Comparison of ENCODE assay signal across 9 cellular contexts in genomic region chr12:110005319-110005973, GRCh38. TPM values are rescaled to one million over a fixed set of nuclear protein-coding genes. Genes with fewer than 3 reads are reported as not detected.
DNase-seq lines count a peak whose midpoint lies in the region; ATAC-seq and TF ChIP-seq lines count a peak whose summit lies in the region.
"Had no signal": no experiment of that assay in that cellular context is flagged by ENCODE, and none has a peak within 500 bp of the region (broad histone marks: within the 10 kb centered on the region; RNA-seq: fewer than 3 reads in every experiment).

No MANE protein-coding gene starts in this region.

- H3K9me3 Mint-ChIP-seq in activated CD8-positive, alpha-beta T cell treated with anti-CD3 and anti-CD28 coated beads, Interleukin-2, amount 10 ng/mL, durations not matched to agents 7 days and 5 days (ENCODE audit: insufficient read depth): no peaks in the 10 kb centered on the region
- no peaks in the 10 kb centered on the region for H3K9me3 Mint-ChIP-seq in type B pancreatic cell

- no peaks in the 10 kb centered on the region for H3K27me3 ChIP-seq in thyroid gland

- no peak overlapping the region for H3K4me3 Mint-ChIP-seq in activated CD8-positive, alpha-beta T cell treated with anti-CD3 and anti-CD28 coated beads, Interleukin-2, amount 10 ng/mL, durations not matched to agents 7 days and 5 days
- H3K4me3 Mint-ChIP-seq in type B pancreatic cell: no peak overlapping the region

- peaks cover 40% of the 10 kb centered on the region for H3K36me3 Mint-ChIP-seq in activated CD8-positive, alpha-beta T cell treated with anti-CD3 and anti-CD28 coated beads, Interleukin-2, amount 10 ng/mL, durations not matched to agents 7 days and 5 days (ENCODE audit: low read depth)
- peaks cover 5% of the 10 kb centered on the region for H3K36me3 Mint-ChIP-seq in type B pancreatic cell

- intact Hi-C loops in thyroid gland (cut with DNase I): no loop called here
- intact Hi-C loops in lower leg skin (cut with DNase I; ENCODE audit: low total_unique reads): no loop called here

- POLR2A ChIA-PET in activated CD8-positive, alpha-beta T cell treated with anti-CD3 and anti-CD28 coated beads, Interleukin-2, amount 10 ng/mL, durations not matched to agents 7 days and 5 days (lab: Charles Lee): interaction anchor here (1.1 to 1.4 kb wide), 2 partner anchors 8 to 10 kb away, joined by 3 to 4 read pairs; partner anchors contain the start of gene GIT2

- peak overlapping the region; percentile 89 to 94 (median 90) for H3K27ac ChIP-seq in thyroid gland
- H3K27ac ChIP-seq: parathyroid adenoma had no signal

- TF ChIP-seq POLR2A in thyroid gland (IDR thresholded peaks at IDR 0.05) (no peak), lower leg skin (IDR thresholded peaks at IDR 0.05) (no peak)

- CTCF ChIA-PET in activated CD8-positive, alpha-beta T cell treated with anti-CD3 and anti-CD28 coated beads, Interleukin-2, amount 10 ng/mL, durations not matched to agents 7 days and 5 days (lab: Charles Lee): interaction anchor here (1.2 to 1.5 kb wide), 3 partner anchors 8 to 105 kb away, joined by 3 to 4 read pairs (median 4); partner anchors contain the start of gene TCHP

- ATAC-seq in HG03108 (IDR thresholded peaks at IDR 0.05; ENCODE audit: unreplicated experiment): peak; percentile 46
- ATAC-seq in activated CD8-positive, alpha-beta T cell treated with anti-CD3 and anti-CD28 coated beads, Interleukin-2, amount 10 ng/mL, durations not matched to agents 7 days and 5 days: peak; percentile 66

- peak; percentile 25 for DNase-seq in stimulated activated CD4-positive, alpha-beta T cell treated with anti-CD3 and anti-CD28 coated beads, Interleukin-1b, Interleukin-23, amount 100 ng/mL, for 48 hours
- DNase-seq in stimulated activated CD4-positive, alpha-beta T cell treated with anti-CD3 and anti-CD28 coated beads, Interleukin-4, amount 100 ng/mL, for 4 hours: no peak
- no peak for DNase-seq in activated CD8-positive, alpha-beta T cell treated with anti-CD3 and anti-CD28 coated beads, Interleukin-2, amount 10 ng/mL, durations not matched to agents 7 days and 5 days
- DNase-seq in thyroid gland: peak; percentile 40 to 49
- DNase-seq in lower leg skin (ENCODE audit: low spot score in 2 of 2): no peak
- no peak for DNase-seq in type B pancreatic cell (ENCODE audit: extremely low spot score, unreplicated experiment)
- no peak for DNase-seq in NCI-H146 (lab: John Stamatoyannopoulos, UW)

- TF ChIP-seq CTCF in thyroid gland (IDR thresholded peaks at IDR 0.05) (no peak), lower leg skin (IDR thresholded peaks at IDR 0.05) (no peak), type B pancreatic cell (conservative IDR thresholded peaks at IDR 0.05) (no peak)

- peaks cover 67% of the 10 kb centered on the region for H3K4me1 Mint-ChIP-seq in activated CD8-positive, alpha-beta T cell treated with anti-CD3 and anti-CD28 coated beads, Interleukin-2, amount 10 ng/mL, durations not matched to agents 7 days and 5 days (ENCODE audit: low read depth)
- peaks cover 12% of the 10 kb centered on the region for H3K4me1 Mint-ChIP-seq in type B pancreatic cell (ENCODE audit: unreplicated experiment)

- H3K27me3 Mint-ChIP-seq in activated CD8-positive, alpha-beta T cell treated with anti-CD3 and anti-CD28 coated beads, Interleukin-2, amount 10 ng/mL, durations not matched to agents 7 days and 5 days (ENCODE audit: low read depth): no peaks in the 10 kb centered on the region
- H3K27me3 Mint-ChIP-seq in type B pancreatic cell: no peaks in the 10 kb centered on the region

- H3K36me3 ChIP-seq in thyroid gland: no peaks in the 10 kb centered on the region

- 81 to 82% methylated on average over 7 of the region's 7 CpGs for WGBS in thyroid gland, 2 donors
- WGBS in lower leg skin, 2 donors: 88 to 93% methylated on average over 7 of the region's 7 CpGs

- H3K27ac Mint-ChIP-seq in activated CD8-positive, alpha-beta T cell treated with anti-CD3 and anti-CD28 coated beads, Interleukin-2, amount 10 ng/mL, durations not matched to agents 7 days and 5 days: peak overlapping the region; percentile 57
- H3K27ac Mint-ChIP-seq in type B pancreatic cell: no peak overlapping the region

- H3K4me1 ChIP-seq in thyroid gland: peaks cover 25 to 68% of the 10 kb centered on the region in 2 donors
- H3K4me1 ChIP-seq: parathyroid adenoma had no signal

- H3K4me3 ChIP-seq in thyroid gland (replicated peaks in 1 of 3): no peak overlapping the region
- H3K4me3 ChIP-seq in lower leg skin (ENCODE audit: low read depth, poor library complexity, severe bottlenecking): no peak overlapping the region

- no peaks in the 10 kb centered on the region for H3K9me3 ChIP-seq in thyroid gland

RNA-seq across cellular contexts. Expression of gene ANKRD13A, which starts 6.2 kb away (rescaled TPM):
- 10 to 100 TPM; 76.0 to 78.1 TPM for total RNA-seq in activated CD8-positive, alpha-beta T cell treated with anti-CD3 and anti-CD28 coated beads, Interleukin-2, amount 10 ng/mL, durations not matched to agents 7 days and 5 days
- total RNA-seq in thyroid gland (100 to 1,000 TPM; 125 to 167 (median 137) TPM), lower leg skin (100 to 1,000 TPM in 3 of 4 donors, 10 to 100 TPM in 1; 97.7 to 184 (median 143) TPM), type B pancreatic cell (ENCODE audit: low replicate concordance) (34.6 and 43.4 TPM in 2 replicates)

RNA-seq across cellular contexts. Expression of gene GIT2, which starts 9.3 kb away (rescaled TPM):
- total RNA-seq in activated CD8-positive, alpha-beta T cell treated with anti-CD3 and anti-CD28 coated beads, Interleukin-2, amount 10 ng/mL, durations not matched to agents 7 days and 5 days: 10 to 100 TPM; 86.6 to 87.7 TPM
- 10 to 100 TPM; 54.4 to 69.4 (median 60.1) TPM for total RNA-seq in thyroid gland
- total RNA-seq in lower leg skin: 10 to 100 TPM; 25.2 to 31.8 (median 28.5) TPM
- 26.3 and 38.4 TPM in 2 replicates for total RNA-seq in type B pancreatic cell (ENCODE audit: low replicate concordance)

RNA-seq across cellular contexts. Expression of gene C12orf76, which starts 42.9 kb away (rescaled TPM):
- 10 to 100 TPM; 15.5 to 16.2 TPM for total RNA-seq in activated CD8-positive, alpha-beta T cell treated with anti-CD3 and anti-CD28 coated beads, Interleukin-2, amount 10 ng/mL, durations not matched to agents 7 days and 5 days
- total RNA-seq in thyroid gland (10 to 100 TPM; 16.1 to 41.5 (median 21.9) TPM), lower leg skin (1 to 10 TPM; 4.2 to 10.0 (median 8.8) TPM), type B pancreatic cell (ENCODE audit: low replicate concordance) (20.8 and 21.4 TPM in 2 replicates)

Comparison
In these comparisons a context has a peak if more than half of its experiments do, and no peak if none do; other contexts are left out.
1. DNase-seq: peak in stimulated activated CD4-positive, alpha-beta T cell treated with anti-CD3 and anti-CD28 coated beads, Interleukin-1b, Interleukin-23, amount 100 ng/mL, for 48 hours (single experiment) and thyroid gland (2 of 2); none in stimulated activated CD4-positive, alpha-beta T cell treated with anti-CD3 and anti-CD28 coated beads, Interleukin-4, amount 100 ng/mL, for 4 hours (0 of 2), activated CD8-positive, alpha-beta T cell treated with anti-CD3 and anti-CD28 coated beads, Interleukin-2, amount 10 ng/mL, durations not matched to agents 7 days and 5 days (single experiment), lower leg skin (0 of 2), type B pancreatic cell (single experiment) and NCI-H146 (single experiment).